10 cellular contexts compared by ENCODE assay signal in the genomic region with DNA sequence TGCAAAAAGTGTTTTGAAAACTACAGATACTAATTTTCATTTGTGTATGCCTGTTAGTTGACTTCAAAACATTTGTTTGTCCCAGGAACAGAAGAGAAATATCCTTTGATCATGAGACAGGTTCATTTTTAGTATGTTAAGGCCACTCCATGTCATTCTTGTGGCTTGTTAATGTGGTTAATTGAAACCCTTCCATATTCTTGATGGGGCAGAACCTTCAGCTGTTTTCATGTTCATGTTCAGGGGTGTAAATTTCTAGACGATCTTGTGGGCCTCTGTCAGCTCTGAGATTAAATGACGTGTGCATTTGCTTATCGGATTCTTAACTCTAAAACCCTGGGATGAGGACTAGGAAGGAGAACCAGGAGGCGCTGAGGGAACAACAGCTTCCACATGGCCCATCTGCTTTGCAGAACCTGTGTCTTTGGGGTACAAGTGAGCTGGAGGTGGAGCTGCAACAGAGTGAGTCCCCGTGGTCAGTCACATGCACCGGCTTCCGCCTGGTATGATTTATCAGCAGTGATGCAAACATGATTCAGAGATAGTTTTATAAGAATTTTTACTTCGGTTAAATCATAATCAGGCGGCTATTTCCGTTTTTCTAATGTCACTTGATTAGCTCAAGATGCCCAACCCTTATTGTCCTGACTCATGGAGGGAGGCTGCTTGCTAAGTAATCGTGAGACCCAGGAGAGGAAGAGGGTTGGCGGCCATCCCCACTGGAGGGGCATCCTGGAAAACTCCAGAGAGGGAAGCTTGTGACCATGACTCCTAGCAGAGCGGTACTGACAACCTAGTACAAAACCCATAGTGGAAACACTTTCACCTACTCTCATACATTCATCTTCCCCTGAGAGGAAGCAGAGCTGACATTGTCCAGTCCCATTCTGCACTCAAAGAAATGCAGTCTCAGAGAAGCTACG.
DNase-seq lines count a peak whose midpoint lies in the region; ATAC-seq, FAIRE-seq and TF ChIP-seq lines count a peak whose summit lies in the region.
"Had no signal": no experiment of that assay in that cellular context is flagged by ENCODE, and none has a peak within 500 bp of the region (broad histone marks: within the 10 kb centered on the region; RNA-seq: fewer than 3 reads in every experiment).

No MANE protein-coding gene starts in this region.

- peaks cover 12 to 79% of the 10 kb centered on the region in 2 experiments for H3K79me1 ChIP-seq in IMR-90 (ENCODE audit: low read depth in 1 of 2, low read length in 2 of 2)

- peak overlapping the region; percentile 83 for H3K23ac ChIP-seq in IMR-90 (ENCODE audit: low read depth, low read length)

- H4K5ac ChIP-seq in IMR-90 (ENCODE audit: low read depth, low read length) = peak overlapping the region; percentile 33; the same call in 1 of the 2 replicates

- no TSS peak for BruUV-seq in IMR-90 (replicated peaks; lab: Mats Ljungman, UMichigan)

- in situ Hi-C loops in IMR-90 (cut with MboI; ENCODE audit: low sequenced_read_pairs) = no loop called here
- in situ Hi-C loops in transverse colon (cut with MboI; ENCODE audit: low pct_ligation_motif_present in 1 of 4, low pct_unique_long_range_greater_than_20kb in 1 of 4, low sequenced_read_pairs in 3 of 4) = loop anchor here in 1 of 4 donors (25.0 kb wide), 1 partner anchor 93 kb away; no protein-coding TSS in a partner anchor

- H2BK5ac ChIP-seq in IMR-90 (ENCODE audit: low read depth, low read length, poor library complexity, severe bottlenecking) = peak overlapping the region; percentile 86

- 60% methylated on average over 2 of the region's 14 CpGs; no CpG with 5 or more reads in 1 of the 2 experiments for WGBS in IMR-90 (ENCODE audit: extremely low coverage in 2 of 2, insufficient read length in 1 of 2), 2 experiments
- 73 to 80% methylated on average over 4 to 14 of the region's 14 CpGs for WGBS in transverse colon (ENCODE audit: low coverage in 1 of 2), 2 donors

- H3K9ac ChIP-seq in IMR-90 (ENCODE audit: low read depth, low read length) = peak overlapping the region; percentile 24
- H3K9ac ChIP-seq in keratinocyte (ENCODE audit: control insufficient read depth, extremely low read depth, insufficient read depth, low read length) = no peak overlapping the region

- peaks cover 97% of the 10 kb centered on the region for H3K79me2 ChIP-seq in keratinocyte (ENCODE audit: control insufficient read depth, insufficient read depth, low read length)

- H2BK15ac ChIP-seq in IMR-90 (ENCODE audit: low read depth, low read length) = peak overlapping the region; percentile 78; the same call in 2 of the 3 replicates

- dilution Hi-C loops in IMR-90 (cut with HindIII; ENCODE audit: low sequenced_read_pairs, unreplicated experiment) (loop anchor here (25.0 kb wide), 1 partner anchor 93 kb away; no protein-coding TSS in a partner anchor), keratinocyte (cut with MboI; ENCODE audit: extremely low pct_ligation_motif_present, low sequenced_read_pairs) (loop anchor here (25.0 kb wide), 1 partner anchor 157 kb away; no protein-coding TSS in a partner anchor)

- POLR2A ChIA-PET in IMR-90 (lab: Charles Lee; ENCODE audit: unreplicated experiment) = interaction anchor here (0.6 kb wide), 1 partner anchor 15 kb away, joined by 4 read pairs; no protein-coding TSS in a partner anchor

- peaks cover 94% of the 10 kb centered on the region for H4K20me1 ChIP-seq in IMR-90 (ENCODE audit: insufficient read depth, low read length)
- H4K20me1 ChIP-seq in keratinocyte (ENCODE audit: control insufficient read depth, extremely low read depth, insufficient read depth, low read length) = peaks cover 21% of the 10 kb centered on the region

- H3K9me3 ChIP-seq in IMR-90 (ENCODE audit: control insufficient read depth, insufficient read depth, low read length) (no peaks in the 10 kb centered on the region), keratinocyte (ENCODE audit: control insufficient read depth, low read depth, low read length) (no peaks in the 10 kb centered on the region), transverse colon (no peaks in the 10 kb centered on the region)

- H3K4me3 ChIP-seq in IMR-90 (ENCODE audit: insufficient read depth, low read depth, low read length) (no peak overlapping the region), keratinocyte (ENCODE audit: control insufficient read depth in 2 of 3, extremely low read depth in 1 of 3, insufficient read depth in 2 of 3, low read depth in 1 of 3, low read length in 3 of 3) (no peak overlapping the region), transverse colon (no peak overlapping the region)

- H3K9me1 ChIP-seq in IMR-90 (ENCODE audit: insufficient read depth, low read length) (peaks cover 40% of the 10 kb centered on the region), keratinocyte (ENCODE audit: control insufficient read depth, extremely low read depth, insufficient read depth, low read length) (peaks cover 3% of the 10 kb centered on the region)

- DNase-seq in IMR-90 (peak; percentile 96), astrocyte of the hippocampus (ENCODE audit: low read depth, low spot score) (peak; percentile 29), keratinocyte (ENCODE audit: low read depth, low spot score) (no peak), transverse colon (no peak), frontal cortex (ENCODE audit: low spot score in 2 of 2) (no peak), NCI-H1105 treated with DMSO at 0.1 percent for 48 hours (lab: John Stamatoyannopoulos, UW) (no peak), globus pallidus (ENCODE audit: low spot score) (no peak), NCI-H2107 (lab: John Stamatoyannopoulos, UW) (no peak)
- DNase-seq: small intestine, T-helper 9 cell had no signal

- FAIRE-seq in keratinocyte (lab: Jason Lieb, UNC) = no peak
- FAIRE-seq in frontal cortex (lab: Jason Lieb, UNC) = no peak
- FAIRE-seq: small intestine had no signal

- peak overlapping the region; percentile 40 for H2BK120ac ChIP-seq in IMR-90 (ENCODE audit: low read depth, low read length)

- H3K18ac ChIP-seq in IMR-90 (ENCODE audit: low read depth, low read length) = peak overlapping the region; percentile 30; the same call in 1 of the 2 replicates

- H2AFZ ChIP-seq in IMR-90 (replicated peaks; ENCODE audit: low read length, poor library complexity) (no peak overlapping the region), keratinocyte (ENCODE audit: control insufficient read depth, low read length) (no peak overlapping the region)

- H3K36me3 ChIP-seq in IMR-90 (ENCODE audit: control insufficient read depth, insufficient read depth, low read length) = peaks cover 13% of the 10 kb centered on the region
- peaks cover 11 to 30% of the 10 kb centered on the region in 2 experiments for H3K36me3 ChIP-seq in keratinocyte (ENCODE audit: control insufficient read depth in 2 of 2, extremely low read depth in 1 of 2, insufficient read depth in 2 of 2, low read length in 2 of 2)
- no peaks in the 10 kb centered on the region for H3K36me3 ChIP-seq in transverse colon

- no peak for TF ChIP-seq EP300 in transverse colon (IDR thresholded peaks at IDR 0.05; ENCODE audit: low read depth)

- peak overlapping the region; percentile 80 for H3K4ac ChIP-seq in IMR-90 (ENCODE audit: low read depth, low read length)

- H3K56ac ChIP-seq in IMR-90 (ENCODE audit: extremely low read depth, insufficient read depth, low read length) = 0 out of 2 replicates have a peak overlapping the region, but pooled peaks have one; percentile 13

- peaks cover 32% of the 10 kb centered on the region for H3K4me1 ChIP-seq in IMR-90 (ENCODE audit: control insufficient read depth, insufficient read depth, low read length)
- H3K4me1 ChIP-seq in keratinocyte (ENCODE audit: control insufficient read depth, extremely low read depth, insufficient read depth, low read length) = no peaks in the 10 kb centered on the region
- peaks cover 0 to 25% (median 4%) of the 10 kb centered on the region in 4 donors for H3K4me1 ChIP-seq in transverse colon

- intact Hi-C loops in IMR-90 (cut with micrococcal nuclease) = no loop called here
- intact Hi-C loops in transverse colon (cut with DNase I; ENCODE audit: low total_unique reads) = no loop called here

- H3K14ac ChIP-seq in IMR-90 (replicated peaks; ENCODE audit: low read depth, low read length) = peak overlapping the region; percentile 91

- H4K91ac ChIP-seq in IMR-90 (ENCODE audit: insufficient read depth, low read depth, low read length) = 0 out of 2 replicates have a peak overlapping the region, but pooled peaks have one; percentile 25

- H2AK9ac ChIP-seq in IMR-90 (replicated peaks; ENCODE audit: low read depth, low read length, poor library complexity) = peak overlapping the region; percentile 47

- H4K8ac ChIP-seq in IMR-90 (ENCODE audit: low read depth in 2 of 2, low read length in 2 of 2) = peak overlapping the region; percentile 62 to 79

- H2AK5ac ChIP-seq in IMR-90 (ENCODE audit: low read depth, low read length) = peak overlapping the region; percentile 67

- ATAC-seq in IMR-90 (ENCODE audit: low read depth) = peak; percentile 64

- peak overlapping the region; percentile 52; the same call in 1 of the 2 replicates for H2BK20ac ChIP-seq in IMR-90 (ENCODE audit: low read depth, low read length)

- H3K27ac ChIP-seq in IMR-90 (ENCODE audit: insufficient read depth, low read length) (peak overlapping the region; percentile 77), keratinocyte (ENCODE audit: control insufficient read depth, insufficient read depth, low read length) (peak overlapping the region; percentile 15), transverse colon (peak overlapping the region; percentile 10 to 18 (median 12))

- TF ChIP-seq POLR2A in IMR-90 (IDR thresholded peaks at IDR 0.05; ENCODE audit: low read depth, low read length) (no peak), transverse colon (IDR thresholded peaks at IDR 0.05) (no peak)

- H3K27me3 ChIP-seq in IMR-90 (ENCODE audit: control insufficient read depth, insufficient read depth, low read length) (no peaks in the 10 kb centered on the region), keratinocyte (ENCODE audit: control insufficient read depth, extremely low read depth, insufficient read depth, low read length) (no peaks in the 10 kb centered on the region), transverse colon (no peaks in the 10 kb centered on the region)

- TF ChIP-seq CTCF in IMR-90 (conservative IDR thresholded peaks at IDR 0.05; ENCODE audit: low read depth, low read length) (no peak), keratinocyte (optimal IDR thresholded peaks at IDR 0.05 in 1 of 3, IDR thresholded peaks at IDR 0.05 in 1 of 3, conservative IDR thresholded peaks at IDR 0.05 in 1 of 3; ENCODE audit: extremely low read depth in 1 of 3, insufficient read depth in 2 of 3, low read length in 3 of 3) (no peak), transverse colon (IDR thresholded peaks at IDR 0.05) (no peak)

- H3K4me2 ChIP-seq in IMR-90 (ENCODE audit: low read depth, low read length) = peak overlapping the region; percentile 51
- H3K4me2 ChIP-seq in keratinocyte (ENCODE audit: control insufficient read depth, extremely low read depth, insufficient read depth, low read depth, low read length) = no peak overlapping the region

- CTCF ChIA-PET in IMR-90 (lab: Yijun Ruan, JAX) = interaction anchor here (1.3 kb wide), 1 partner anchor 44 kb away, joined by 3 read pairs; no protein-coding TSS in a partner anchor

- TF ChIP-seq RAD21 in IMR-90 (IDR thresholded peaks at IDR 0.05; ENCODE audit: low read length) = 0 out of 2 replicates have a peak, but pooled peaks have one; percentile 6

TF ChIP-seq in IMR-90, 13 proteins besides CTCF, POLR2A, EP300 and RAD21 (continues in another document):
- no peak for TF ChIP-seq RFX5 (IDR thresholded peaks at IDR 0.05; ENCODE audit: low read depth, low read length)

Comparison
In these comparisons a context has a peak if more than half of its experiments do, and no peak if none do; other contexts are left out.
1. DNase-seq: peak in IMR-90 (single experiment) and astrocyte of the hippocampus (single experiment); none in keratinocyte (single experiment), transverse colon (single experiment), frontal cortex (0 of 2), NCI-H1105 treated with DMSO at 0.1 percent for 48 hours (single experiment), globus pallidus (single experiment) and NCI-H2107 (single experiment).
2. H3K27ac ChIP-seq: peak in every context shown above with its lines; median percentile 77 in IMR-90; 15 in keratinocyte; 12 in transverse colon.